8 cellular contexts compared by ENCODE assay signal in the genomic region with DNA sequence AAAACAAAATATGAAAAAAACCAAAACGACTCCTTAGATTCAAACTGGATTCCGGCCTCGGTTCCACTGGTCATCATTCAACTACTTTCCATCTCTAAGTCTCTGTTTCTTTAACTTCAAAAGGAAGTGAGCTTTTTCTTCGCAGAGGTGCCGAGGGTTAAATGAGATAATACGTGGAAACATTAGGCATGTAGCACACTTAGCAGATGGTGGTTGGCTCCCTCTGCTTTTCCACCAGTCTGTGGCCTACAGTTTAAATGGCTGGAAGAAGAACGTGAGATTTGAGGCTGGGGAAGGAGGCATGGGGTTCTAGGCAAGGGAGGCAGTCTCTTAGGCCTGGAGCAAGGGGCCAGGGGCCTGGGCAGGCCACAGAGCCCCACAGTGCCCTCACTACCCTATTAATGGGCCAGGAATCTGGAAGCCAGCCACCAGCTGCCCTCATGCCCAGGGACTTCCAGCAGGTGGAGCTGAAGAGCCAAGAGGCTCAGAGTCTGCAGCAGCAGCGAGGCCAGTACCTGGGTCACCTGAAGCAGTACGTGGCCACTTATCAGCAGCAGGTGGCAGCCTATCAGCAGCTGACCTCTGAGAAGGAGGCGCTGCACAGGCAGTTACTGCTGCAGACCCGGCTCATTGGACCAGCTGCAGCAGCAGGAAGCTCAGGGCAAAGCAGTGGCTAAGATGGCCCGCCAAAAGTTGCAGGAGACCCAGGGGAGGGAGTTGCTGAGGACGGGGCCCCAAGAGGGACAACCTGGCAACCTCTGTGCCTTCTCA. TPM values are rescaled to one million over a fixed set of nuclear protein-coding genes. Genes with fewer than 3 reads are reported as not detected.
DNase-seq lines count a peak whose midpoint lies in the region; ATAC-seq and TF ChIP-seq lines count a peak whose summit lies in the region.
"Not testable (repeated sequence)": the region's sequence is repeated elsewhere in the genome, so short reads cannot be mapped to it uniquely, and the experiment has no call there.

No MANE protein-coding gene starts in this region.

- peaks cover 13% of the 10 kb centered on the region for H3K4me1 Mint-ChIP-seq in chondrocyte (ENCODE audit: low read depth)
- not testable (repeated sequence) for H3K4me1 Mint-ChIP-seq in type B pancreatic cell (ENCODE audit: unreplicated experiment)

- H3K9me3 Mint-ChIP-seq in chondrocyte (ENCODE audit: low read depth); type B pancreatic cell: not testable (repeated sequence)

- not testable (repeated sequence) for H3K36me3 Mint-ChIP-seq in chondrocyte (ENCODE audit: low read depth); type B pancreatic cell

- in situ Hi-C loops in Panc1 (cut with HindIII; ENCODE audit: low pct_unique_long_range_greater_than_20kb, low sequenced_read_pairs) = not testable (repeated sequence)

- POLR2A ChIA-PET in Panc1 (lab: Charles Lee) = interaction anchor here (0.6 kb wide), 2 partner anchors 66 to 229 kb away, joined by 3 to 4 read pairs; no protein-coding TSS in a partner anchor

- peak; percentile 63 for DNase-seq in ELR (ENCODE audit: low read depth)
- peak; percentile 82 for DNase-seq in NAMALWA (ENCODE audit: low spot score)
- DNase-seq in Panc1 (ENCODE audit: low read depth, low spot score) = peak; percentile 38
- peak; percentile 88 for DNase-seq in activated CD8-positive, alpha-beta memory T cell treated with anti-CD3 and anti-CD28 coated beads for 24 hours
- not testable (repeated sequence) for DNase-seq in chondrocyte (ENCODE audit: low spot score)
- peak; percentile 34 for DNase-seq in iris pigment epithelial cell (ENCODE audit: low read depth)
- DNase-seq in sciatic nerve (ENCODE audit: low spot score) = peak; percentile 80
- peak; percentile 81 for DNase-seq in type B pancreatic cell (ENCODE audit: extremely low spot score, unreplicated experiment)

- H3K27me3 Mint-ChIP-seq in chondrocyte (ENCODE audit: low read depth); type B pancreatic cell: not testable (repeated sequence)

- BruUV-seq in Panc1 (replicated peaks; lab: Mats Ljungman, UMichigan) = not testable (repeated sequence)

- not testable (repeated sequence) for H3K4me1 ChIP-seq in Panc1 (ENCODE audit: control insufficient read depth, insufficient read depth, low read length)

- ATAC-seq in Panc1 = peak; percentile 74
- ATAC-seq in sciatic nerve = not testable (repeated sequence)

- not testable (repeated sequence) for H3K27ac ChIP-seq in Panc1 (ENCODE audit: low read length)

- H3K36me3 ChIP-seq in Panc1 (ENCODE audit: control insufficient read depth, insufficient read depth, low read length) = not testable (repeated sequence)

- not testable (repeated sequence) for H3K4me3 Mint-ChIP-seq in chondrocyte (ENCODE audit: unreplicated experiment); type B pancreatic cell

- CTCF ChIA-PET in Panc1 (lab: Charles Lee) = interaction anchor here (1.0 to 1.3 kb wide), 3 partner anchors 174 to 198 kb away, joined by 4 to 9 read pairs (median 5); no protein-coding TSS in a partner anchor

- not testable (repeated sequence) for H3K27ac Mint-ChIP-seq in chondrocyte (ENCODE audit: unreplicated experiment); type B pancreatic cell

- not testable (repeated sequence) for H3K4me3 ChIP-seq in Panc1 (ENCODE audit: low read depth in 2 of 2, low read length in 2 of 2)

- not testable (repeated sequence) for H3K27me3 ChIP-seq in Panc1 (ENCODE audit: control insufficient read depth, insufficient read depth, low read length)

- H3K9me3 ChIP-seq in Panc1 (ENCODE audit: control insufficient read depth, insufficient read depth, low read depth, low read length) = not testable (repeated sequence)

- intact Hi-C loops in Panc1 (cut with micrococcal nuclease; ENCODE audit: unreplicated experiment); sciatic nerve (cut with DNase I): not testable (repeated sequence)

- peak; percentile 97 for TF ChIP-seq CTCF in Panc1 (IDR thresholded peaks at IDR 0.05)
- peak; percentile 87 for TF ChIP-seq CTCF in chondrocyte (IDR thresholded peaks at IDR 0.05)
- peak; percentile 81 for TF ChIP-seq CTCF in type B pancreatic cell (conservative IDR thresholded peaks at IDR 0.05)

RNA-seq across cellular contexts. Expression of a gene that starts 27.8 kb away (rescaled TPM):
- total RNA-seq in Panc1 (2021; ENCODE audit: unreplicated experiment) = 137 TPM
- polyA plus RNA-seq in Panc1 (2012; ENCODE audit: insufficient read length) = 85.4 TPM
- total RNA-seq in chondrocyte = 87.3 to 116 TPM (median 94.0 TPM) in 3 replicates
- total RNA-seq in sciatic nerve = 63.8 TPM
- total RNA-seq in type B pancreatic cell (ENCODE audit: low replicate concordance) = 79.2 and 103 TPM in 2 replicates

RNA-seq across cellular contexts. Expression of a gene that starts 43.9 kb away (rescaled TPM):
- total RNA-seq in Panc1 (2021; ENCODE audit: unreplicated experiment) (0.39 TPM), chondrocyte (0.69 TPM in 1 of 3 replicates, not detected in the others), sciatic nerve (0.71 TPM), type B pancreatic cell (ENCODE audit: low replicate concordance) (0.58 TPM in 1 of 2 replicates, not detected in the other)
- polyA plus RNA-seq in Panc1 (2012; ENCODE audit: insufficient read length) = 0.17 TPM

RNA-seq across cellular contexts. Expression of a gene that starts 58.9 kb away (rescaled TPM):
- total RNA-seq in Panc1 (2021; ENCODE audit: unreplicated experiment) (5.2 TPM), chondrocyte (3.2 to 4.8 TPM (median 3.3 TPM) in 3 replicates), sciatic nerve (5.1 TPM), type B pancreatic cell (ENCODE audit: low replicate concordance) (4.8 and 5.5 TPM in 2 replicates)
- polyA plus RNA-seq in Panc1 (2012; ENCODE audit: insufficient read length) = 2.4 TPM

RNA-seq across cellular contexts. Expression of a gene that starts 59.2 kb away (rescaled TPM):
- total RNA-seq in Panc1 (2021; ENCODE audit: unreplicated experiment) = 22.8 TPM
- 11.7 TPM for polyA plus RNA-seq in Panc1 (2012; ENCODE audit: insufficient read length)
- total RNA-seq in chondrocyte = 4.8 to 5.8 TPM (median 5.5 TPM) in 3 replicates
- total RNA-seq in sciatic nerve = 5.4 TPM
- 6.1 and 9.6 TPM in 2 replicates for total RNA-seq in type B pancreatic cell (ENCODE audit: low replicate concordance)

RNA-seq across cellular contexts. Expression of a gene that starts 59.5 kb away (rescaled TPM):
- total RNA-seq in Panc1 (2021; ENCODE audit: unreplicated experiment) = 193 TPM
- 352 TPM for polyA plus RNA-seq in Panc1 (2012; ENCODE audit: insufficient read length)
- 40.2 to 42.4 TPM (median 40.9 TPM) in 3 replicates for total RNA-seq in chondrocyte
- total RNA-seq in sciatic nerve = 43.3 TPM
- 31.6 and 36.8 TPM in 2 replicates for total RNA-seq in type B pancreatic cell (ENCODE audit: low replicate concordance)
